In genomic region chr13:60164490-60164889, GRCh38 we compare ENCODE assay signal across 8 cellular contexts. TPM values are rescaled to one million over a fixed set of nuclear protein-coding genes. Genes with fewer than 3 reads are reported as not detected.
DNase-seq lines count a peak whose midpoint lies in the region; ATAC-seq and TF ChIP-seq lines count a peak whose summit lies in the region.

No MANE protein-coding gene starts in this region.

- no TSS peak for BruUV-seq in A673 (replicated peaks; lab: Mats Ljungman, UMichigan)

- WGBS in lung, 2 donors = 68 to 70% methylated on average over 1 of the region's 1 CpG

- no peak for ATAC-seq in lung (ENCODE audit: insufficient read depth, low FRiP score)
- peak; percentile 3 for ATAC-seq in upper lobe of right lung
- ATAC-seq in HG03097 (IDR thresholded peaks at IDR 0.05; ENCODE audit: low FRiP score, unreplicated experiment) = no peak

- intact Hi-C loops in A673 (cut with micrococcal nuclease; ENCODE audit: unreplicated experiment) (loop anchor here (5.0 kb wide), 3 partner anchors 62 to 268 kb away; no protein-coding TSS in a partner anchor), upper lobe of right lung (cut with DNase I) (no loop called here)

- POLR2A ChIA-PET in A673 (lab: Charles Lee; ENCODE audit: low non-redundant PET) = no interaction called here

- H3K4me3 ChIP-seq in A673 (ENCODE audit: low read depth, low read length, poor library complexity, severe bottlenecking) (peak overlapping the region; percentile 79), lung (peak overlapping the region; percentile 89), upper lobe of right lung (peak overlapping the region; percentile 79)
- H3K4me3 ChIP-seq in Jurkat, Clone E6-1 (ENCODE audit: low read length) = peak overlapping the region; percentile 88

- peaks cover 17% of the 10 kb centered on the region for H3K36me3 ChIP-seq in A673 (ENCODE audit: insufficient read depth, low read length, poor library complexity, severe bottlenecking)
- no peaks in the 10 kb centered on the region for H3K36me3 ChIP-seq in lung (ENCODE audit: control insufficient read depth in 2 of 2, insufficient read depth in 2 of 2, low read length in 2 of 2)
- no peaks in the 10 kb centered on the region for H3K36me3 ChIP-seq in upper lobe of right lung

- CTCF ChIA-PET in A673 (lab: Charles Lee) = no interaction called here

- H3K9me3 ChIP-seq in A673 (ENCODE audit: low read depth, low read length, poor library complexity, severe bottlenecking) = no peaks in the 10 kb centered on the region
- no peaks in the 10 kb centered on the region for H3K9me3 ChIP-seq in lung (ENCODE audit: control insufficient read depth in 2 of 2, insufficient read depth in 1 of 2, low read length in 1 of 2)
- no peaks in the 10 kb centered on the region for H3K9me3 ChIP-seq in upper lobe of right lung

- TF ChIP-seq CTCF in A673 (conservative IDR thresholded peaks at IDR 0.05; ENCODE audit: low read depth, low read length) (no peak), lung (IDR thresholded peaks at IDR 0.05; ENCODE audit: control extremely low read depth, extremely low read depth) (no peak), upper lobe of right lung (IDR thresholded peaks at IDR 0.05) (no peak)

- DNase-seq in A673 (ENCODE audit: low spot score) (no peak), caudate nucleus (lab: John Stamatoyannopoulos, UW) (peak in 1 of 61 donors; percentile 5), lung (ENCODE audit: low spot score) (no peak), upper lobe of right lung (no peak), NCI-H187 (lab: John Stamatoyannopoulos, UW) (no peak), NCI-H1694 (lab: John Stamatoyannopoulos, UW) (no peak)
- DNase-seq in Jurkat, Clone E6-1 (ENCODE audit: low read depth, low spot score) = no peak

- peaks cover 14% of the 10 kb centered on the region for H3K4me1 ChIP-seq in A673 (ENCODE audit: insufficient read depth, low read length, poor library complexity, severe bottlenecking)
- H3K4me1 ChIP-seq in lung (ENCODE audit: control insufficient read depth in 2 of 2, insufficient read depth in 2 of 2, low read length in 2 of 2) = peaks cover 2 to 18% of the 10 kb centered on the region in 2 donors
- peaks cover 18% of the 10 kb centered on the region for H3K4me1 ChIP-seq in upper lobe of right lung

- no peaks in the 10 kb centered on the region for H3K27me3 ChIP-seq in A673 (replicated peaks; ENCODE audit: insufficient read depth, low read depth, low read length, poor library complexity)
- H3K27me3 ChIP-seq in lung (ENCODE audit: control insufficient read depth, insufficient read depth) = no peaks in the 10 kb centered on the region
- no peaks in the 10 kb centered on the region for H3K27me3 ChIP-seq in upper lobe of right lung

- H3K27ac ChIP-seq in A673 (ENCODE audit: low read depth, low read length, poor library complexity, severe bottlenecking) (peak overlapping the region; percentile 84), caudate nucleus (ENCODE audit: low read depth, low read length) (peak overlapping the region; percentile 92), lung (ENCODE audit: low read depth in 1 of 2, low read length in 1 of 2) (peak overlapping the region; percentile 91 to 98), upper lobe of right lung (peak overlapping the region; percentile 94)

RNA-seq across cellular contexts. Expression of gene DIAPH3, which starts 0.8 kb away (rescaled TPM):
- total RNA-seq in A673 (2021) = 62.3 and 65.7 TPM in 2 replicates
- 17.8 TPM for polyA plus RNA-seq in Jurkat, Clone E6-1 (2012; ENCODE audit: insufficient read depth, insufficient read length)
- 1 to 10 TPM in 1 of 2 donors, under 1 TPM in 1; 0.95 to 6.7 TPM for total RNA-seq in lung
- polyA plus RNA-seq in lung = 1 to 10 TPM in 1 of 2 donors, under 1 TPM in 1; 0.35 to 1.3 TPM
- total RNA-seq in upper lobe of right lung = 4.6 TPM
